Comparison of ENCODE assay signal across 1 cellular context in genomic region chr6:98947411-98948292, GRCh38.
TF ChIP-seq lines count a peak whose summit lies in the region.

FBXL4 (minus strand) TSS chr6:98947946; CDS start chr6:98926988, 20,958 bp downstream.

TF ChIP-seq in HepG2, 621 proteins besides CTCF, POLR2A, EP300 and RAD21 (continued from another document and continues in another):
- peak; percentile 53 for TF ChIP-seq ZNF574 (CRISPR knock-in tag; IDR thresholded peaks at IDR 0.05)
- TF ChIP-seq HDAC1 (CRISPR knock-in tag; IDR thresholded peaks at IDR 0.05) = peak; percentile 54
- TF ChIP-seq, protein P1, sequence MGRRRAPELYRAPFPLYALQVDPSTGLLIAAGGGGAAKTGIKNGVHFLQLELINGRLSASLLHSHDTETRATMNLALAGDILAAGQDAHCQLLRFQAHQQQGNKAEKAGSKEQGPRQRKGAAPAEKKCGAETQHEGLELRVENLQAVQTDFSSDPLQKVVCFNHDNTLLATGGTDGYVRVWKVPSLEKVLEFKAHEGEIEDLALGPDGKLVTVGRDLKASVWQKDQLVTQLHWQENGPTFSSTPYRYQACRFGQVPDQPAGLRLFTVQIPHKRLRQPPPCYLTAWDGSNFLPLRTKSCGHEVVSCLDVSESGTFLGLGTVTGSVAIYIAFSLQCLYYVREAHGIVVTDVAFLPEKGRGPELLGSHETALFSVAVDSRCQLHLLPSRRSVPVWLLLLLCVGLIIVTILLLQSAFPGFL (CRISPR knock-in tag; IDR thresholded peaks at IDR 0.05) = no peak
- TF ChIP-seq, protein P2, sequence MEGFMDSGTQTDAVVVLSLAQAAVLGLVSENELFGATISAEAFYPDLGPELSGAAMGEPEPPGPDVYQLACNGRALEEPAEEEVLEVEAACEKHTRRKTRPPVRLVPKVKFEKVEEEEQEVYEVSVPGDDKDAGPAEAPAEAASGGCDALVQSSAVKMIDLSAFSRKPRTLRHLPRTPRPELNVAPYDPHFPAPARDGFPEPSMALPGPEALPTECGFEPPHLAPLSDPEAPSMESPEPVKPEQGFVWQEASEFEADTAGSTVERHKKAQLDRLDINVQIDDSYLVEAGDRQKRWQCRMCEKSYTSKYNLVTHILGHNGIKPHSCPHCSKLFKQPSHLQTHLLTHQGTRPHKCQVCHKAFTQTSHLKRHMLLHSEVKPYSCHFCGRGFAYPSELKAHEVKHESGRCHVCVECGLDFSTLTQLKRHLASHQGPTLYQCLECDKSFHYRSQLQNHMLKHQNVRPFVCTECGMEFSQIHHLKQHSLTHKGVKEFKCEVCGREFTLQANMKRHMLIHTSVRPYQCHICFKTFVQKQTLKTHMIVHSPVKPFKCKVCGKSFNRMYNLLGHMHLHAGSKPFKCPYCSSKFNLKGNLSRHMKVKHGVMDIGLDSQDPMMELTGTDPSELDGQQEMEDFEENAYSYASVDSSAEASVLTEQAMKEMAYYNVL (CRISPR knock-in tag; IDR thresholded peaks at IDR 0.05; ENCODE audit: borderline replicate concordance) = no peak
- TF ChIP-seq RORA (CRISPR knock-in tag; IDR thresholded peaks at IDR 0.05) = no peak
- TF ChIP-seq ZNF513 (CRISPR knock-in tag; conservative IDR thresholded peaks at IDR 0.05) = no peak
- no peak for TF ChIP-seq ZNF382 (CRISPR knock-in tag; IDR thresholded peaks at IDR 0.05; ENCODE audit: borderline replicate concordance)
- TF ChIP-seq ZNF670 (CRISPR knock-in tag; IDR thresholded peaks at IDR 0.05; ENCODE audit: borderline replicate concordance) = no peak
- TF ChIP-seq, protein P3, sequence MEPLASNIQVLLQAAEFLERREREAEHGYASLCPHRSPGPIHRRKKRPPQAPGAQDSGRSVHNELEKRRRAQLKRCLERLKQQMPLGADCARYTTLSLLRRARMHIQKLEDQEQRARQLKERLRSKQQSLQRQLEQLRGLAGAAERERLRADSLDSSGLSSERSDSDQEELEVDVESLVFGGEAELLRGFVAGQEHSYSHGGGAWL (CRISPR knock-in tag; IDR thresholded peaks at IDR 0.05) = 0 out of 2 replicates have a peak, but pooled peaks have one; percentile 50
- TF ChIP-seq MAFG (CRISPR knock-in tag; IDR thresholded peaks at IDR 0.05) = no peak
- no peak for TF ChIP-seq KMT2B (CRISPR knock-in tag; IDR thresholded peaks at IDR 0.05)
- TF ChIP-seq THAP8 (CRISPR knock-in tag; IDR thresholded peaks at IDR 0.05; ENCODE audit: borderline replicate concordance) = 0 out of 2 replicates have a peak, but pooled peaks have one; percentile 53
- no peak for TF ChIP-seq JARID2 (CRISPR knock-in tag; IDR thresholded peaks at IDR 0.05; ENCODE audit: insufficient replicate concordance)
- no peak for TF ChIP-seq NR0B2 (CRISPR knock-in tag; IDR thresholded peaks at IDR 0.05)
- TF ChIP-seq SATB2 (CRISPR knock-in tag; IDR thresholded peaks at IDR 0.05) = peak; percentile 92; the same call in 1 of the 2 replicates
- TF ChIP-seq WIZ (CRISPR knock-in tag; IDR thresholded peaks at IDR 0.05) = no peak
- TF ChIP-seq ZBTB7A (CRISPR knock-in tag; IDR thresholded peaks at IDR 0.05) = peak; percentile 42; the same call in 1 of the 2 replicates
- peak; percentile 68 for TF ChIP-seq TAF1 (CRISPR knock-in tag; IDR thresholded peaks at IDR 0.05)
- TF ChIP-seq MED1 (CRISPR knock-in tag; IDR thresholded peaks at IDR 0.05) = peak; percentile 64
- TF ChIP-seq RBM39 (IDR thresholded peaks at IDR 0.05; ENCODE audit: low read depth, low read length, poor library complexity, severe bottlenecking) = peak; percentile 65
- TF ChIP-seq POLR2G (IDR thresholded peaks at IDR 0.05; ENCODE audit: low read depth, low read length) = peak; percentile 87
- TF ChIP-seq ZNF747 (CRISPR knock-in tag; IDR thresholded peaks at IDR 0.05; ENCODE audit: borderline replicate concordance) = no peak
- TF ChIP-seq ZZZ3 (CRISPR knock-in tag; IDR thresholded peaks at IDR 0.05; ENCODE audit: borderline replicate concordance) = no peak
- TF ChIP-seq ZNF580 (CRISPR knock-in tag; IDR thresholded peaks at IDR 0.05; ENCODE audit: borderline replicate concordance, low read depth) = peak; percentile 30; the same call in 1 of the 2 replicates
- TF ChIP-seq ZNF33A (CRISPR knock-in tag; IDR thresholded peaks at IDR 0.05; ENCODE audit: borderline replicate concordance) = no peak
- TF ChIP-seq ZNF20 (CRISPR knock-in tag; IDR thresholded peaks at IDR 0.05) = no peak
- TF ChIP-seq, protein P4, sequence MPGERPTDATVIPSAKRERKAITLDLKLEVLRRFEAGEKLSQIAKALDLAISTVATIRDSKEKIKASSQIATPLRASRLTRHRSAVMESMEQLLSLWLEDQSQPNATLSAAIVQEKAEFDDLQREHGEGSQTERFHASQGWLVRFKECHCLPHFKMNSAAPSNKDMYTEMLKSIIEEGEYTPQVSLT (CRISPR knock-in tag; IDR thresholded peaks at IDR 0.05; ENCODE audit: borderline replicate concordance, low read depth) = no peak
- TF ChIP-seq ATF4 (CRISPR knock-in tag; IDR thresholded peaks at IDR 0.05) = peak in 1 of 2 experiments; percentile 45; a peak in 2 of 4 replicates
- TF ChIP-seq, protein P5, sequence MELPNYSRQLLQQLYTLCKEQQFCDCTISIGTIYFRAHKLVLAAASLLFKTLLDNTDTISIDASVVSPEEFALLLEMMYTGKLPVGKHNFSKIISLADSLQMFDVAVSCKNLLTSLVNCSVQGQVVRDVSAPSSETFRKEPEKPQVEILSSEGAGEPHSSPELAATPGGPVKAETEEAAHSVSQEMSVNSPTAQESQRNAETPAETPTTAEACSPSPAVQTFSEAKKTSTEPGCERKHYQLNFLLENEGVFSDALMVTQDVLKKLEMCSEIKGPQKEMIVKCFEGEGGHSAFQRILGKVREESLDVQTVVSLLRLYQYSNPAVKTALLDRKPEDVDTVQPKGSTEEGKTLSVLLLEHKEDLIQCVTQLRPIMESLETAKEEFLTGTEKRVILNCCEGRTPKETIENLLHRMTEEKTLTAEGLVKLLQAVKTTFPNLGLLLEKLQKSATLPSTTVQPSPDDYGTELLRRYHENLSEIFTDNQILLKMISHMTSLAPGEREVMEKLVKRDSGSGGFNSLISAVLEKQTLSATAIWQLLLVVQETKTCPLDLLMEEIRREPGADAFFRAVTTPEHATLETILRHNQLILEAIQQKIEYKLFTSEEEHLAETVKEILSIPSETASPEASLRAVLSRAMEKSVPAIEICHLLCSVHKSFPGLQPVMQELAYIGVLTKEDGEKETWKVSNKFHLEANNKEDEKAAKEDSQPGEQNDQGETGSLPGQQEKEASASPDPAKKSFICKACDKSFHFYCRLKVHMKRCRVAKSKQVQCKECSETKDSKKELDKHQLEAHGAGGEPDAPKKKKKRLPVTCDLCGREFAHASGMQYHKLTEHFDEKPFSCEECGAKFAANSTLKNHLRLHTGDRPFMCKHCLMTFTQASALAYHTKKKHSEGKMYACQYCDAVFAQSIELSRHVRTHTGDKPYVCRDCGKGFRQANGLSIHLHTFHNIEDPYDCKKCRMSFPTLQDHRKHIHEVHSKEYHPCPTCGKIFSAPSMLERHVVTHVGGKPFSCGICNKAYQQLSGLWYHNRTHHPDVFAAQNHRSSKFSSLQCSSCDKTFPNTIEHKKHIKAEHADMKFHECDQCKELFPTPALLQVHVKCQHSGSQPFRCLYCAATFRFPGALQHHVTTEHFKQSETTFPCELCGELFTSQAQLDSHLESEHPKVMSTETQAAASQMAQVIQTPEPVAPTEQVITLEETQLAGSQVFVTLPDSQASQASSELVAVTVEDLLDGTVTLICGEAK (IDR thresholded peaks at IDR 0.05) = no peak
- TF ChIP-seq, protein P5 (CRISPR knock-in tag; IDR thresholded peaks at IDR 0.05) = peak; percentile 27; the same call in 1 of the 2 replicates
- TF ChIP-seq TFE3 (CRISPR knock-in tag; IDR thresholded peaks at IDR 0.05) = no peak
- peak; percentile 84 for TF ChIP-seq ZNF446 (CRISPR knock-in tag; IDR thresholded peaks at IDR 0.05)
- TF ChIP-seq NR1H2 (CRISPR knock-in tag; IDR thresholded peaks at IDR 0.05; ENCODE audit: borderline replicate concordance, low read depth) = peak; percentile 59; the same call in 1 of the 2 replicates
- TF ChIP-seq ZNF205 (CRISPR knock-in tag; IDR thresholded peaks at IDR 0.05) = no peak
- peak; percentile 11; the same call in 1 of the 2 replicates for TF ChIP-seq ZMYM4 (CRISPR knock-in tag; IDR thresholded peaks at IDR 0.05)
- TF ChIP-seq ZBTB3 (CRISPR knock-in tag; IDR thresholded peaks at IDR 0.05; ENCODE audit: borderline replicate concordance, low read depth) = no peak
- no peak for TF ChIP-seq CCAR2 (optimal IDR thresholded peaks at IDR 0.05; ENCODE audit: low read depth, low read length)
